9 cellular contexts compared by ENCODE assay signal in the genomic region with DNA sequence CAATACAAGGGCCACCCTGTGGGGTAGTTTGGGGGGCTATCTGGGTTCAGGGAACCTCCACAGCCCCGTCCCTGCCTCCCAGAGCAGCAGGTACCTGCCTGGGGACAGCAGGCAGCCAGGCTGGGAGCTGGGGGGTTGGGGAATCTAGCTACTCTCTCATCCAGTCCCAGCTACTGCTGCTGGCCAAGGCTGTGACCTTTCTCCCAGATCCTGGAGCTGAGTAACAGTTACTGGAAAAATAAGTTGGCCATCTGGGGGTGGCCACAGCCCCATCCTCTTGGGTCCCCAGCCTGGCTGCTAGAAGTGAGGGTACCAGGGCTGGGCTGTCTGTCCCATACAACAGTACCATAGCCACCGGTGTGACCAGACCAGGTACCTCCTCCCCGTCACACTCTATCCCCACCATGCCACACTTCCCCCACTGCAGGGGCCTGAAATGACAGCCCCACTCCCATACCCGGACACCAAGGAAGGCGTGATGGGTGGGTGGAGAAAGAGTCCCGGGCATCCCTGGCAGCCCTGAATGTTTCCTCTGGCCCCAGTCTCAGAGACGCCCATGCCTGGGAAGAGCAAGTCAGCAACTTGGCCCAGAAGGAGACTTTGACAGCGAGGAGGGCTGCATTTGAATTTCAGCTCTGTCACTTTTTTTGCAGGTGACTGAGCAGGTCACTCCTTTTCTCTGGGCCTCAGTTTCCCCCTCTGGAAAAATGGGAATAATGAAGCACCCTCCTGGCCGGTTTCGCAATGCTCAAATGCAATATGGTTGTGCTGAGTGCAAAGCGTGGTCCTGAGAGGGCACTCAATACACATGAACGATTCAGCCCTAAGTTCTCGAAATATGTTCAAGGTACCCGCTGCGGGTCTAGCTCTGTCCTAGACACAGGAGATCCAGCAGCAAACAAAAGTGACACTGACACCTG. TPM values are rescaled to one million over a fixed set of nuclear protein-coding genes. Genes with fewer than 3 reads are reported as not detected.
DNase-seq lines count a peak whose midpoint lies in the region; TF ChIP-seq lines count a peak whose summit lies in the region.
"Had no signal": no experiment of that assay in that cellular context is flagged by ENCODE, and none has a peak within 500 bp of the region (broad histone marks: within the 10 kb centered on the region; RNA-seq: fewer than 3 reads in every experiment).

No MANE protein-coding gene starts in this region.

- no peak overlapping the region for H3K27ac Mint-ChIP-seq in mesothelial cell of epicardium
- H3K27ac Mint-ChIP-seq in glutamatergic neuron (ENCODE audit: unreplicated experiment), result no peak overlapping the region

- H3K36me3 ChIP-seq in WERI-Rb-1, result no peaks in the 10 kb centered on the region
- H3K36me3 ChIP-seq in right atrium auricular region, result no peaks in the 10 kb centered on the region
- no peaks in the 10 kb centered on the region for H3K36me3 ChIP-seq in rectal smooth muscle tissue (ENCODE audit: control insufficient read depth, insufficient read depth, low read length)

- H3K4me1 Mint-ChIP-seq in mesothelial cell of epicardium, result no peaks in the 10 kb centered on the region
- no peaks in the 10 kb centered on the region for H3K4me1 Mint-ChIP-seq in glutamatergic neuron (ENCODE audit: low read depth, unreplicated experiment)

- H3K27ac ChIP-seq in WERI-Rb-1 (peak overlapping the region; percentile 88), right atrium auricular region (peak overlapping the region; percentile 92 to 95), rectal smooth muscle tissue (ENCODE audit: low read depth, low read length) (peak overlapping the region; percentile 96)

- no peak overlapping the region for H3K4me3 Mint-ChIP-seq in mesothelial cell of epicardium
- H3K4me3 Mint-ChIP-seq in glutamatergic neuron (ENCODE audit: unreplicated experiment), result no peak overlapping the region

- no peaks in the 10 kb centered on the region for H3K36me3 Mint-ChIP-seq in mesothelial cell of epicardium
- no peaks in the 10 kb centered on the region for H3K36me3 Mint-ChIP-seq in glutamatergic neuron (ENCODE audit: unreplicated experiment)

- H3K9ac ChIP-seq in rectal smooth muscle tissue (ENCODE audit: low read length), result peak overlapping the region; percentile 49

- peaks cover 55% of the 10 kb centered on the region for H3K27me3 Mint-ChIP-seq in mesothelial cell of epicardium (ENCODE audit: low read depth)
- peaks cover 10% of the 10 kb centered on the region for H3K27me3 Mint-ChIP-seq in glutamatergic neuron (ENCODE audit: unreplicated experiment)

- H3K9me3 ChIP-seq in WERI-Rb-1 (ENCODE audit: severe bottlenecking), result no peaks in the 10 kb centered on the region
- no peaks in the 10 kb centered on the region for H3K9me3 ChIP-seq in right atrium auricular region

- no peaks in the 10 kb centered on the region for H3K27me3 ChIP-seq in WERI-Rb-1 (ENCODE audit: insufficient read depth, low read depth, severe bottlenecking)
- H3K27me3 ChIP-seq in right atrium auricular region, result no peaks in the 10 kb centered on the region
- no peaks in the 10 kb centered on the region for H3K27me3 ChIP-seq in rectal smooth muscle tissue (ENCODE audit: control insufficient read depth, insufficient read depth, low read length)

- H3K4me1 ChIP-seq in right atrium auricular region (peaks cover 0 to 44% of the 10 kb centered on the region in 2 donors), rectal smooth muscle tissue (ENCODE audit: control insufficient read depth, insufficient read depth, low read length) (peaks cover 32% of the 10 kb centered on the region)

- no peaks in the 10 kb centered on the region for H3K9me3 Mint-ChIP-seq in mesothelial cell of epicardium
- peaks cover 3% of the 10 kb centered on the region for H3K9me3 Mint-ChIP-seq in glutamatergic neuron (ENCODE audit: unreplicated experiment)

- TF ChIP-seq CTCF in AG10803 (conservative IDR thresholded peaks at IDR 0.05; ENCODE audit: low read length) (no peak), WERI-Rb-1 (IDR thresholded peaks at IDR 0.05; ENCODE audit: low read depth, low read length) (no peak), right atrium auricular region (IDR thresholded peaks at IDR 0.05) (no peak), mesothelial cell of epicardium (IDR thresholded peaks at IDR 0.05; ENCODE audit: unreplicated experiment) (no peak), glutamatergic neuron (IDR thresholded peaks at IDR 0.05; ENCODE audit: partially characterized antibody, unreplicated experiment) (no peak)

- DNase-seq in AG10803 (ENCODE audit: low read depth) (peak; percentile 65), WERI-Rb-1 (peak; percentile 48), right atrium auricular region (ENCODE audit: low spot score) (peak; percentile 87), NCI-H82 treated with DMSO at 0.1 percent for 48 hours (lab: John Stamatoyannopoulos, UW; ENCODE audit: unreplicated experiment) (no peak), mesothelial cell of epicardium (ENCODE audit: low spot score in 2 of 2, unreplicated experiment in 2 of 2) (no peak), glutamatergic neuron (no peak), NCI-H69 (lab: John Stamatoyannopoulos, UW) (no peak)
- DNase-seq: activated CD8-positive, alpha-beta memory T cell treated with anti-CD3 and anti-CD28 coated beads, Interleukin-2, amount 50 U/mL, for 4 hours had no signal

- no peak overlapping the region for H3K4me3 ChIP-seq in AG10803 (ENCODE audit: low read length)
- no peak overlapping the region for H3K4me3 ChIP-seq in WERI-Rb-1 (ENCODE audit: low read depth, low read length)
- H3K4me3 ChIP-seq in right atrium auricular region, result no peak overlapping the region
- H3K4me3 ChIP-seq in rectal smooth muscle tissue (ENCODE audit: low read length), result peak overlapping the region; percentile 32

RNA-seq across cellular contexts. Expression of gene NFIC, which starts 30.7 kb away (rescaled TPM):
- total RNA-seq in right atrium auricular region (100 to 1,000 TPM; 111 to 196 TPM), mesothelial cell of epicardium (28.6 to 32.9 TPM (median 32.2 TPM) in 3 replicates), glutamatergic neuron (ENCODE audit: unreplicated experiment) (2.0 TPM)

Comparison
In these comparisons a context has a peak if more than half of its experiments do, and no peak if none do; other contexts are left out.
1. DNase-seq: peak in AG10803 (single experiment), WERI-Rb-1 (single experiment) and right atrium auricular region (single experiment); none in NCI-H82 treated with DMSO at 0.1 percent for 48 hours (single experiment), mesothelial cell of epicardium (0 of 2), glutamatergic neuron (single experiment) and NCI-H69 (single experiment).
2. Peak in every context shown above with its lines, with median percentiles within 50 percentile points of each other: H3K27ac ChIP-seq.